Comparison of ENCODE assay signal across 19 cellular contexts in the genomic region with DNA sequence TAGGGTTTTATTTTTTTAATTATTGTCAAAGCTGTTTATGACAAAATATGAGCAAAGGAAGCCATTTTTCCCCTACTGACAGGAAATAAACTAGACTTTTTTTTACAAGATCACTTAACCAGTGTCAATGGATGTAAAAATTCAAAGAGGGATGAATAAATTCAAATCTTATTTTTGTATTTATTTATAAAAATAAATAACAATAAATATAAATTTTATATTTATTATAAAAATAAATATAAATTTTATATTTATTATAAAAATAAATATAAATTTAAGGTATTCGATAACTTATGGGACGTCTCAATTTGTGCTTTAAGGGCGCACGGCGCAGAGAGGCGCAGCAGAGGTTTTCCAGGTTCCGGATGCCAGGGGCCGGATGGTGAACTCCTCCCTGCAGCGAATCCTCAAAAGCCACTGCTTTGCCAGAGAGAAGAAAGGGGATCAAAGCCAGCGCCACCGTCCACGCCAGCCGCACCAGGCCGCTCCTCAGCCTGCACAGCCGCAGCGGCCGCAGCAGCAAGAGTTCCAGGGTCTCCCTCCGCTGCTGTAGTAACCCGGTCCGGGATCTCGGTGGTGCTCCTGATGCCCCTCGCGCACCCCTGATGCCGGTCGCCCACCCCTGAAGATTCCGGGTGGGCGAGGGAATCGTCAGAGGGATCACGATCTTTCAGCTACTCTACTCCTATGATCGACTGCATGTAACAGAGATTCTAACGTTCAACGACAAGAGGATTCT. TPM values are rescaled to one million over a fixed set of nuclear protein-coding genes. Genes with fewer than 3 reads are reported as not detected.
DNase-seq lines count a peak whose midpoint lies in the region; ATAC-seq and TF ChIP-seq lines count a peak whose summit lies in the region.
"Had no signal": no experiment of that assay in that cellular context is flagged by ENCODE, and none has a peak within 500 bp of the region (broad histone marks: within the 10 kb centered on the region; RNA-seq: fewer than 3 reads in every experiment).

No MANE protein-coding gene starts in this region.

- intact Hi-C loops in heart right ventricle (cut with DNase I): no loop called here
- intact Hi-C loops in testis (cut with DNase I; ENCODE audit: low total_unique reads): no loop called here
- intact Hi-C loops in activated T-helper 1 cell treated with anti-CD3 and anti-CD28 coated beads, Interleukin-12 subunit alpha, Interleukin-12 subunit beta, Interleukin-2, Interleukin-4 antibody, amounts not matched to agents 30 ng/mL and 10 ng/mL and 1 ng/mL, durations not matched to agents 14 hours and 24 hours and 36 hours (cut with micrococcal nuclease): no loop called here

- H3K27ac ChIP-seq in heart right ventricle (no peak overlapping the region), right atrium auricular region (no peak overlapping the region), testis (no peak overlapping the region)
- H3K27ac ChIP-seq: uterus had no signal

- ATAC-seq in heart right ventricle: no peak
- ATAC-seq: Panc1 had no signal

- H3K36me3 ChIP-seq in heart right ventricle: no peaks in the 10 kb centered on the region
- H3K36me3 ChIP-seq in right atrium auricular region: no peaks in the 10 kb centered on the region
- H3K36me3 ChIP-seq in testis (ENCODE audit: low read depth, missing control alignments): no peaks in the 10 kb centered on the region
- H3K36me3 ChIP-seq: uterus had no signal

- TF ChIP-seq CTCF in heart right ventricle (IDR thresholded peaks at IDR 0.05) (no peak), right atrium auricular region (IDR thresholded peaks at IDR 0.05) (no peak), choroid plexus epithelial cell (conservative IDR thresholded peaks at IDR 0.05; ENCODE audit: low read depth, low read length) (no peak), testis (IDR thresholded peaks at IDR 0.05) (no peak)

- H3K4me3 ChIP-seq in heart right ventricle: peak overlapping the region in 7 of 10 donors; percentile 15 to 49 (median 38)
- H3K4me3 ChIP-seq in right atrium auricular region: peak overlapping the region in 1 of 2 donors; percentile 34
- H3K4me3 ChIP-seq in choroid plexus epithelial cell (ENCODE audit: low read depth, low read length): peak overlapping the region; percentile 54
- H3K4me3 ChIP-seq in testis: peak overlapping the region; percentile 29 to 46
- H3K4me3 ChIP-seq: uterus had no signal

- H3K27me3 Mint-ChIP-seq in activated T-helper 1 cell treated with anti-CD3 and anti-CD28 coated beads, Interleukin-12 subunit alpha, Interleukin-12 subunit beta, Interleukin-2, Interleukin-4 antibody, amounts not matched to agents 30 ng/mL and 10 ng/mL and 1 ng/mL, durations not matched to agents 14 hours and 24 hours and 36 hours (ENCODE audit: insufficient read depth): peaks cover 7% of the 10 kb centered on the region

- 12 to 17% methylated on average over 32 of the region's 32 CpGs for WGBS in heart right ventricle, 2 donors
- WGBS in testis, 2 donors: 12 to 16% methylated on average over 29 to 32 of the region's 32 CpGs

- peaks cover 0 to 80% (median 51%) of the 10 kb centered on the region in 7 donors for H3K27me3 ChIP-seq in heart right ventricle
- H3K27me3 ChIP-seq in right atrium auricular region: no peaks in the 10 kb centered on the region
- H3K27me3 ChIP-seq in testis: no peaks in the 10 kb centered on the region

- H3K9me3 Mint-ChIP-seq in activated T-helper 1 cell treated with anti-CD3 and anti-CD28 coated beads, Interleukin-12 subunit alpha, Interleukin-12 subunit beta, Interleukin-2, Interleukin-4 antibody, amounts not matched to agents 30 ng/mL and 10 ng/mL and 1 ng/mL, durations not matched to agents 14 hours and 24 hours and 36 hours: peaks cover 4% of the 10 kb centered on the region
- H3K9me3 Mint-ChIP-seq: central memory CD8-positive, alpha-beta T cell; H9 had no signal

- no peak for DNase-seq in heart right ventricle
- no peak for DNase-seq in right atrium auricular region (ENCODE audit: low spot score)
- no peak for DNase-seq in choroid plexus epithelial cell (ENCODE audit: low read depth)
- DNase-seq in left kidney (ENCODE audit: low read depth, low spot score): peak; percentile 73
- peak; percentile 38 for DNase-seq in testis
- DNase-seq in activated CD4-positive, alpha-beta T cell treated with anti-CD3 and anti-CD28 coated beads, Interleukin-2, amount 50 U/mL, for 48 hours: no peak
- no peak for DNase-seq in NCI-H345 treated with DMSO at 0.1 percent for 48 hours (lab: John Stamatoyannopoulos, UW; ENCODE audit: unreplicated experiment)
- DNase-seq in activated T-helper 1 cell treated with anti-CD3 and anti-CD28 coated beads, Interleukin-12 subunit alpha, Interleukin-12 subunit beta, Interleukin-2, Interleukin-4 antibody, amounts not matched to agents 30 ng/mL and 10 ng/mL and 1 ng/mL, durations not matched to agents 14 hours and 24 hours and 36 hours (ENCODE audit: low spot score): no peak
- DNase-seq: ACHN; activated CD4-positive, alpha-beta memory T cell treated with anti-CD3 and anti-CD28 coated beads, Interleukin-2, amount 10 ng/mL, durations not matched to agents 7 days and 5 days; activated naive CD4-positive, alpha-beta T cell; DMS79; H9; kidney glomerular epithelial cell; NCI-H1105; T-helper 2 cell; uterus had no signal

- H3K9me3 ChIP-seq in heart right ventricle: peaks cover 0 to 7% (median 0%) of the 10 kb centered on the region in 11 donors
- H3K9me3 ChIP-seq in right atrium auricular region: no peaks in the 10 kb centered on the region
- no peaks in the 10 kb centered on the region for H3K9me3 ChIP-seq in testis
- H3K9me3 ChIP-seq: uterus had no signal

- H3K36me3 Mint-ChIP-seq in activated T-helper 1 cell treated with anti-CD3 and anti-CD28 coated beads, Interleukin-12 subunit alpha, Interleukin-12 subunit beta, Interleukin-2, Interleukin-4 antibody, amounts not matched to agents 30 ng/mL and 10 ng/mL and 1 ng/mL, durations not matched to agents 14 hours and 24 hours and 36 hours (ENCODE audit: low read depth): no peaks in the 10 kb centered on the region

- H3K4me1 Mint-ChIP-seq in activated T-helper 1 cell treated with anti-CD3 and anti-CD28 coated beads, Interleukin-12 subunit alpha, Interleukin-12 subunit beta, Interleukin-2, Interleukin-4 antibody, amounts not matched to agents 30 ng/mL and 10 ng/mL and 1 ng/mL, durations not matched to agents 14 hours and 24 hours and 36 hours (ENCODE audit: low read depth): no peaks in the 10 kb centered on the region
- H3K4me1 Mint-ChIP-seq: central memory CD8-positive, alpha-beta T cell had no signal

- H3K4me3 Mint-ChIP-seq in activated T-helper 1 cell treated with anti-CD3 and anti-CD28 coated beads, Interleukin-12 subunit alpha, Interleukin-12 subunit beta, Interleukin-2, Interleukin-4 antibody, amounts not matched to agents 30 ng/mL and 10 ng/mL and 1 ng/mL, durations not matched to agents 14 hours and 24 hours and 36 hours: no peak overlapping the region
- H3K4me3 Mint-ChIP-seq: activated CD4-positive, alpha-beta memory T cell treated with anti-CD3 and anti-CD28 coated beads, Interleukin-2, amount 10 ng/mL, durations not matched to agents 7 days and 5 days; central memory CD8-positive, alpha-beta T cell; H9 had no signal

- H3K4me1 ChIP-seq in heart right ventricle: peaks cover 0 to 7% (median 0%) of the 10 kb centered on the region in 9 donors
- H3K4me1 ChIP-seq in right atrium auricular region: no peaks in the 10 kb centered on the region
- H3K4me1 ChIP-seq in testis: no peaks in the 10 kb centered on the region
- H3K4me1 ChIP-seq: uterus had no signal

- H3K27ac Mint-ChIP-seq in activated T-helper 1 cell treated with anti-CD3 and anti-CD28 coated beads, Interleukin-12 subunit alpha, Interleukin-12 subunit beta, Interleukin-2, Interleukin-4 antibody, amounts not matched to agents 30 ng/mL and 10 ng/mL and 1 ng/mL, durations not matched to agents 14 hours and 24 hours and 36 hours: no peak overlapping the region
- H3K27ac Mint-ChIP-seq: activated CD4-positive, alpha-beta memory T cell treated with anti-CD3 and anti-CD28 coated beads, Interleukin-2, amount 10 ng/mL, durations not matched to agents 7 days and 5 days; H9 had no signal

- no peak for TF ChIP-seq POLR2A in testis (IDR thresholded peaks at IDR 0.05)

RNA-seq across cellular contexts. Expression of a gene that starts 28.6 kb away (rescaled TPM):
- total RNA-seq in heart right ventricle (10 to 100 TPM; 10.2 to 17.3 (median 12.6) TPM), right atrium auricular region (10 to 100 TPM; 11.4 to 12.6 TPM), testis (10 to 100 TPM; 27.2 to 28.4 TPM)
- polyA plus RNA-seq in heart right ventricle (1 to 10 TPM; 3.8 to 4.0 TPM), testis (ENCODE audit: insufficient read depth, low read depth, low replicate concordance) (16.4 TPM)
- total RNA-seq in activated T-helper 1 cell treated with anti-CD3 and anti-CD28 coated beads, Interleukin-12 subunit alpha, Interleukin-12 subunit beta, Interleukin-2, Interleukin-4 antibody, amounts not matched to agents 30 ng/mL and 10 ng/mL and 1 ng/mL, durations not matched to agents 14 hours and 24 hours and 36 hours: 18.2 and 19.9 TPM in 2 replicates

RNA-seq across cellular contexts. Expression of a gene that starts 35.5 kb away (rescaled TPM):
- 10 to 100 TPM; 32.9 to 71.3 (median 38.5) TPM for total RNA-seq in heart right ventricle
- 10 to 100 TPM; 31.5 to 33.1 TPM for polyA plus RNA-seq in heart right ventricle
- total RNA-seq in right atrium auricular region: 10 to 100 TPM; 30.0 to 34.6 TPM
- total RNA-seq in testis: 10 to 100 TPM; 67.0 to 82.9 TPM
- polyA plus RNA-seq in testis (ENCODE audit: insufficient read depth, low read depth, low replicate concordance): 112 TPM
- total RNA-seq in activated T-helper 1 cell treated with anti-CD3 and anti-CD28 coated beads, Interleukin-12 subunit alpha, Interleukin-12 subunit beta, Interleukin-2, Interleukin-4 antibody, amounts not matched to agents 30 ng/mL and 10 ng/mL and 1 ng/mL, durations not matched to agents 14 hours and 24 hours and 36 hours: 101 and 110 TPM in 2 replicates

Comparison
In these comparisons a context has a peak if more than half of its experiments do, and no peak if none do; other contexts are left out.
1. DNase-seq: peak in left kidney (single experiment) and testis (single experiment); none in heart right ventricle (0 of 2), right atrium auricular region (single experiment), choroid plexus epithelial cell (single experiment), activated CD4-positive, alpha-beta T cell treated with anti-CD3 and anti-CD28 coated beads, Interleukin-2, amount 50 U/mL, for 48 hours (0 of 2), NCI-H345 treated with DMSO at 0.1 percent for 48 hours (single experiment) and activated T-helper 1 cell treated with anti-CD3 and anti-CD28 coated beads, Interleukin-12 subunit alpha, Interleukin-12 subunit beta, Interleukin-2, Interleukin-4 antibody, amounts not matched to agents 30 ng/mL and 10 ng/mL and 1 ng/mL, durations not matched to agents 14 hours and 24 hours and 36 hours (single experiment).